Comparison of ENCODE assay signal across 24 cellular contexts in the genomic region with DNA sequence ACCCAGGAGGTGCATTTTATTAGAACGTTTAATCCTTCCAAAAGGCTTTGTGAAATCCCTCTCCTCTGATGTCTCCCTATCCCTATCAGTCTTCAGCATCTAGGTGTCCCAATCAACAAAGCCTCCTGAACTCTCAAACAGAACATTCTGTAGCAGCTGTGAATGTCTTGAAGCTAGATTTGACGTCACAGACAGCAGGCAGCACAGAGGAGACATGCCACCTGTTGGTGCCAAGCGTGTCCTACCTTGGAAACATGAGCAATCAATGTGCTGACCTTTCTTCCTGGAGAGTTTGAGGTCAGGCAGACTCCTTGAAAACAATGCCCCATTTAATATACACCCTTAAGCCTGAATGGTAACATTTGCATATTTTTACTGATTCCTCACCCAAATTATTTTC.
DNase-seq lines count a peak whose midpoint lies in the region; ATAC-seq and TF ChIP-seq lines count a peak whose summit lies in the region.
"Had no signal": no experiment of that assay in that cellular context is flagged by ENCODE, and none has a peak within 500 bp of the region (broad histone marks: within the 10 kb centered on the region; RNA-seq: fewer than 3 reads in every experiment).

No MANE protein-coding gene starts in this region.

- H3K27me3 ChIP-seq in DND-41 (ENCODE audit: insufficient read depth, low read length, poor library complexity), result no peaks in the 10 kb centered on the region
- H3K27me3 ChIP-seq: colonic mucosa, sigmoid colon, testis had no signal

- peak; percentile 14 for DNase-seq in DND-41
- DNase-seq in HT1080 (ENCODE audit: low read depth), result peak; percentile 6
- peak; percentile 75 for DNase-seq in amniotic epithelial cell (ENCODE audit: low read depth)
- peak; percentile 45 for DNase-seq in myocyte (ENCODE audit: low read depth)
- no peak for DNase-seq in activated T-cell treated with anti-CD3 and anti-CD28 coated beads, Interleukin-2, amount 50 U/mL, for 1 hour
- no peak for DNase-seq in NOMO-1 (lab: John Stamatoyannopoulos, UW; ENCODE audit: unreplicated experiment in 2 of 2)
- DNase-seq in NCI-H146 treated with DMSO at 0.1 percent for 48 hours (lab: John Stamatoyannopoulos, UW; ENCODE audit: unreplicated experiment), result no peak
- DNase-seq: activated CD4-positive, alpha-beta T cell treated with anti-CD3 and anti-CD28 coated beads for 48 hours; activated T-cell treated with anti-CD3 and anti-CD28 coated beads, Interleukin-2, amount 50 U/mL, for 48 hours; amygdala; colonic mucosa; effector memory CD4-positive, alpha-beta T cell; erythroblast; GM23248; head of caudate nucleus; kidney glomerular epithelial cell; NCI-H1105 treated with DMSO at 0.1 percent for 48 hours; NCI-H2081 treated with DMSO at 0.1 percent for 48 hours; NCI-H748 treated with DMSO at 0.1 percent for 48 hours; sigmoid colon; stimulated activated CD4-positive, alpha-beta T cell treated with anti-CD3 and anti-CD28 coated beads, Interleukin-15, amount 100 ng/mL, for 24 hours; testis had no signal

- no peaks in the 10 kb centered on the region for H3K79me2 ChIP-seq in DND-41 (ENCODE audit: insufficient read depth, low read length)

- ATAC-seq in DND-41 (ENCODE audit: insufficient read depth, low read depth) (peak; percentile 42; the same call in 2 of the 3 replicates), GM19035 (IDR thresholded peaks at IDR 0.05; ENCODE audit: unreplicated experiment) (no peak)

- H3K9ac ChIP-seq in DND-41 (ENCODE audit: low read depth, low read length), result no peak overlapping the region
- H3K9ac ChIP-seq: GM23248 had no signal

- no peak overlapping the region for H2AFZ ChIP-seq in DND-41 (ENCODE audit: low read depth, low read length)
- H2AFZ ChIP-seq: GM23248 had no signal

- no peak overlapping the region for H3K4me2 ChIP-seq in DND-41 (ENCODE audit: insufficient read depth, low read length)

- peak; percentile 39 for TF ChIP-seq CTCF in DND-41 (IDR thresholded peaks at IDR 0.05; ENCODE audit: borderline replicate concordance, extremely low read depth, low read length, poor library complexity, severe bottlenecking)

- no peak overlapping the region for H3K27ac ChIP-seq in DND-41 (ENCODE audit: low read length)
- H3K27ac ChIP-seq: colonic mucosa, sigmoid colon had no signal

- H3K4me1 ChIP-seq in DND-41 (ENCODE audit: insufficient read depth, low read length), result no peaks in the 10 kb centered on the region
- H3K4me1 ChIP-seq: colonic mucosa, sigmoid colon, testis had no signal

- H3K4me3 ChIP-seq in DND-41 (ENCODE audit: low read depth in 1 of 2, low read length in 2 of 2), result no peak overlapping the region
- H3K4me3 ChIP-seq: colonic mucosa, GM23248, lung, sigmoid colon, testis had no signal

- no peaks in the 10 kb centered on the region for H4K20me1 ChIP-seq in DND-41 (ENCODE audit: insufficient read depth, low read length)

- no peaks in the 10 kb centered on the region for H3K36me3 ChIP-seq in DND-41 (ENCODE audit: insufficient read depth, low read length)
- H3K36me3 ChIP-seq: colonic mucosa, sigmoid colon had no signal

- no peaks in the 10 kb centered on the region for H3K9me3 ChIP-seq in DND-41 (ENCODE audit: insufficient read depth, low read length, severe bottlenecking)
- H3K9me3 ChIP-seq: colonic mucosa, sigmoid colon, testis had no signal

Comparison
In these comparisons a context has a peak if more than half of its experiments do, and no peak if none do; other contexts are left out.
1. DNase-seq: peak in DND-41 (single experiment), HT1080 (single experiment), amniotic epithelial cell (single experiment) and myocyte (single experiment); none in activated T-cell treated with anti-CD3 and anti-CD28 coated beads, Interleukin-2, amount 50 U/mL, for 1 hour (single experiment), NOMO-1 (0 of 2) and NCI-H146 treated with DMSO at 0.1 percent for 48 hours (single experiment).